13 cellular contexts compared by ENCODE assay signal in genomic region chr1:245715970-245716369, GRCh38.
DNase-seq lines count a peak whose midpoint lies in the region; ATAC-seq and TF ChIP-seq lines count a peak whose summit lies in the region.
"Had no signal": no experiment of that assay in that cellular context is flagged by ENCODE, and none has a peak within 500 bp of the region (broad histone marks: within the 10 kb centered on the region; RNA-seq: fewer than 3 reads in every experiment).

No MANE protein-coding gene starts in this region.

- no peak overlapping the region for H3K23ac ChIP-seq in mesenchymal stem cell (ENCODE audit: low read length in 2 of 2)

- CTCF ChIA-PET in Calu3 (lab: Charles Lee), result interaction anchor here (0.6 kb wide), 1 partner anchor 1119 kb away, joined by 3 read pairs; no protein-coding TSS in a partner anchor

- no peak for ATAC-seq in activated T-helper 17 cell treated with anti-CD3 and anti-CD28 coated beads, Interleukin-2, amount 50 U/mL, for 72 hours (replicated peaks)
- ATAC-seq: activated T-cell treated with anti-CD3 and anti-CD28 coated beads, Interleukin-2, amount 50 U/mL, for 72 hours had no signal

- H3K4me3 Mint-ChIP-seq in Calu3 (ENCODE audit: low read depth, unreplicated experiment), result no peak overlapping the region
- H3K4me3 Mint-ChIP-seq in glutamatergic neuron (ENCODE audit: unreplicated experiment), result no peak overlapping the region
- H3K4me3 Mint-ChIP-seq in activated T-helper 17 cell treated with anti-CD3 and anti-CD28 coated beads, Interleukin-2, amount 50 U/mL, for 72 hours, result no peak overlapping the region
- H3K4me3 Mint-ChIP-seq: activated B cell treated with CpG ODN at 0.5 μM for 24 hours; activated T-cell treated with anti-CD3 and anti-CD28 coated beads, Interleukin-2, amount 50 U/mL, for 72 hours had no signal

- 52% methylated on average over 1 of the region's 1 CpG for WGBS in mesenchymal stem cell

- no peak overlapping the region for H2AFZ ChIP-seq in mesenchymal stem cell (ENCODE audit: low read depth, low read length)

- TF ChIP-seq CTCF in Calu3 (IDR thresholded peaks at IDR 0.05; ENCODE audit: unreplicated experiment), result no peak
- no peak for TF ChIP-seq CTCF in choroid plexus epithelial cell (conservative IDR thresholded peaks at IDR 0.05; ENCODE audit: low read depth, low read length)
- no peak for TF ChIP-seq CTCF in glutamatergic neuron (IDR thresholded peaks at IDR 0.05; ENCODE audit: partially characterized antibody, unreplicated experiment)

- DNase-seq in Calu3, result peak; percentile 14
- DNase-seq in LoVo (ENCODE audit: low spot score), result peak; percentile 61
- DNase-seq in choroid plexus epithelial cell (ENCODE audit: low read depth), result peak; percentile 75
- DNase-seq in mesenchymal stem cell, result peak; percentile 75
- no peak for DNase-seq in glutamatergic neuron
- DNase-seq in cerebellar cortex (ENCODE audit: low spot score), result no peak
- DNase-seq in NCI-H446 (lab: John Stamatoyannopoulos, UW), result no peak
- DNase-seq: activated B cell treated with CpG ODN at 0.5 μM for 24 hours; activated T-cell treated with anti-CD3 and anti-CD28 coated beads, Interleukin-2, amount 50 U/mL, for 72 hours; central memory CD4-positive, alpha-beta T cell; ovary; Right ventricle myocardium superior had no signal

- H3K36me3 ChIP-seq in mesenchymal stem cell (ENCODE audit: control insufficient read depth in 1 of 2, insufficient read depth in 2 of 2, low read depth in 1 of 2, low read length in 2 of 2), result no peaks in the 10 kb centered on the region
- H3K36me3 ChIP-seq: ovary had no signal

- no peak overlapping the region for H3K27ac ChIP-seq in mesenchymal stem cell (ENCODE audit: low read length, poor library complexity, severe bottlenecking)
- H3K27ac ChIP-seq: ovary had no signal

- peak overlapping the region; percentile 21 for H3K9ac ChIP-seq in mesenchymal stem cell (ENCODE audit: low read length)

- no peak overlapping the region for H3K18ac ChIP-seq in mesenchymal stem cell (ENCODE audit: low read depth in 1 of 2, low read length in 2 of 2)

- H4K8ac ChIP-seq in mesenchymal stem cell (ENCODE audit: low read length), result no peak overlapping the region

- H3K4me2 ChIP-seq in mesenchymal stem cell (ENCODE audit: low read length, poor library complexity, severe bottlenecking), result no peak overlapping the region

- no peaks in the 10 kb centered on the region for H3K4me1 Mint-ChIP-seq in Calu3 (ENCODE audit: low read depth, unreplicated experiment)
- H3K4me1 Mint-ChIP-seq in glutamatergic neuron (ENCODE audit: low read depth, unreplicated experiment), result no peaks in the 10 kb centered on the region
- H3K4me1 Mint-ChIP-seq in activated T-helper 17 cell treated with anti-CD3 and anti-CD28 coated beads, Interleukin-2, amount 50 U/mL, for 72 hours, result no peaks in the 10 kb centered on the region

- H3K79me1 ChIP-seq in mesenchymal stem cell (replicated peaks; ENCODE audit: low read length, poor library complexity, severe bottlenecking), result no peaks in the 10 kb centered on the region

- H3K4me3 ChIP-seq in choroid plexus epithelial cell (ENCODE audit: low read depth, low read length) (no peak overlapping the region), mesenchymal stem cell (ENCODE audit: insufficient read depth in 1 of 2, low read depth in 1 of 2, low read length in 2 of 2) (no peak overlapping the region)
- H3K4me3 ChIP-seq: ovary had no signal

- H2BK15ac ChIP-seq in mesenchymal stem cell (ENCODE audit: low read depth, poor library complexity, severe bottlenecking), result no peak overlapping the region

- H3K4me1 ChIP-seq in mesenchymal stem cell (ENCODE audit: control insufficient read depth, insufficient read depth, low read depth, low read length), result peaks cover 10% of the 10 kb centered on the region

- H3K27ac Mint-ChIP-seq in Calu3 (ENCODE audit: unreplicated experiment) (no peak overlapping the region), glutamatergic neuron (ENCODE audit: unreplicated experiment) (no peak overlapping the region)
- no peak overlapping the region for H3K27ac Mint-ChIP-seq in activated T-helper 17 cell treated with anti-CD3 and anti-CD28 coated beads, Interleukin-2, amount 50 U/mL, for 72 hours
- H3K27ac Mint-ChIP-seq: activated B cell treated with CpG ODN at 0.5 μM for 24 hours; activated T-cell treated with anti-CD3 and anti-CD28 coated beads, Interleukin-2, amount 50 U/mL, for 72 hours had no signal

- H2AK5ac ChIP-seq in mesenchymal stem cell (ENCODE audit: low read length, severe bottlenecking), result no peak overlapping the region

- no peak overlapping the region for H3K4ac ChIP-seq in mesenchymal stem cell (ENCODE audit: low read depth in 1 of 2, low read length in 2 of 2)

- no peak overlapping the region for H4K91ac ChIP-seq in mesenchymal stem cell (ENCODE audit: low read length)

- H3K9me3 ChIP-seq in mesenchymal stem cell (ENCODE audit: control insufficient read depth, low read length), result no peaks in the 10 kb centered on the region
- H3K9me3 ChIP-seq: ovary had no signal

- no peak overlapping the region for H3K14ac ChIP-seq in mesenchymal stem cell (ENCODE audit: low read length in 2 of 2)

- peaks cover 2% of the 10 kb centered on the region for H3K9me3 Mint-ChIP-seq in Calu3 (ENCODE audit: low read depth, unreplicated experiment)
- H3K9me3 Mint-ChIP-seq in glutamatergic neuron (ENCODE audit: unreplicated experiment), result peaks cover 5% of the 10 kb centered on the region
- H3K9me3 Mint-ChIP-seq in activated T-helper 17 cell treated with anti-CD3 and anti-CD28 coated beads, Interleukin-2, amount 50 U/mL, for 72 hours, result peaks cover 9% of the 10 kb centered on the region
- H3K9me3 Mint-ChIP-seq: activated B cell treated with CpG ODN at 0.5 μM for 24 hours had no signal

- H2BK120ac ChIP-seq in mesenchymal stem cell (ENCODE audit: low read depth, low read length), result no peak overlapping the region

- no peak overlapping the region for H2BK5ac ChIP-seq in mesenchymal stem cell (ENCODE audit: low read depth, low read length, poor library complexity, severe bottlenecking)

- H3K27me3 ChIP-seq in mesenchymal stem cell (ENCODE audit: control insufficient read depth in 1 of 2, insufficient read depth in 1 of 2, low read length in 2 of 2), result peaks cover 0 to 4% of the 10 kb centered on the region in 2 experiments
- H3K27me3 ChIP-seq: ovary had no signal

- H2BK12ac ChIP-seq in mesenchymal stem cell (ENCODE audit: low read length in 2 of 2), result peak overlapping the region in 1 of 2 experiments; percentile 30

- H3K27me3 Mint-ChIP-seq in Calu3 (ENCODE audit: unreplicated experiment) (no peaks in the 10 kb centered on the region), glutamatergic neuron (ENCODE audit: unreplicated experiment) (no peaks in the 10 kb centered on the region)
- no peaks in the 10 kb centered on the region for H3K27me3 Mint-ChIP-seq in activated T-helper 17 cell treated with anti-CD3 and anti-CD28 coated beads, Interleukin-2, amount 50 U/mL, for 72 hours

- intact Hi-C loops in Calu3 (cut with micrococcal nuclease; ENCODE audit: unreplicated experiment), result loop anchor here (5.0 kb wide), 1 partner anchor 141 kb away; no protein-coding TSS in a partner anchor

- BruUV-seq in Calu3 (replicated peaks; lab: Mats Ljungman, UMichigan), result no TSS peak

- H3K36me3 Mint-ChIP-seq in Calu3 (ENCODE audit: insufficient read depth, unreplicated experiment) (no peaks in the 10 kb centered on the region), glutamatergic neuron (ENCODE audit: unreplicated experiment) (no peaks in the 10 kb centered on the region)
- no peaks in the 10 kb centered on the region for H3K36me3 Mint-ChIP-seq in activated T-helper 17 cell treated with anti-CD3 and anti-CD28 coated beads, Interleukin-2, amount 50 U/mL, for 72 hours (ENCODE audit: low read depth)

Comparison
In these comparisons a context has a peak if more than half of its experiments do, and no peak if none do; other contexts are left out.
1. DNase-seq: peak in Calu3 (single experiment), LoVo (single experiment), choroid plexus epithelial cell (single experiment) and mesenchymal stem cell (single experiment); none in glutamatergic neuron (single experiment), cerebellar cortex (single experiment) and NCI-H446 (0 of 2).